24 cellular contexts compared by ENCODE assay signal in genomic region chr7:98902523-98902922, GRCh38. TPM values are rescaled to one million over a fixed set of nuclear protein-coding genes. Genes with fewer than 3 reads are reported as not detected.
"Had no signal": no experiment of that assay in that cellular context is flagged by ENCODE, and none has a peak within 500 bp of the region (broad histone marks: within the 10 kb centered on the region; RNA-seq: fewer than 3 reads in every experiment).

No MANE protein-coding gene starts in this region.

- H3K36me3 ChIP-seq: ovary had no signal

- H3K27me3 Mint-ChIP-seq: activated naive CD8-positive, alpha-beta T cell treated with anti-CD3 and anti-CD28 coated beads for 36 hours; memory B cell; natural killer cell treated with Interleukin-12 subunit alpha and Interleukin-12 subunit beta and Interleukin-15 and Interleukin-18, amount 100 ng/mL, for 72 hours had no signal

- DNase-seq: activated CD4-positive, alpha-beta T cell treated with anti-CD3 and anti-CD28 coated beads, Interleukin-2, amount 50 U/mL, for 4 hours; activated CD8-positive, alpha-beta memory T cell treated with anti-CD3 and anti-CD28 coated beads for 24 hours; activated CD8-positive, alpha-beta memory T cell treated with anti-CD3 and anti-CD28 coated beads, Interleukin-2, amount 50 U/mL, for 4 hours; activated naive CD4-positive, alpha-beta T cell treated with Interleukin-2 at 50 U/mL for 16 hours; activated naive CD8-positive, alpha-beta T cell treated with anti-CD3 and anti-CD28 coated beads for 36 hours; activated T-cell treated with anti-CD3 and anti-CD28 coated beads, Interleukin-2, amount 50 U/mL, for 4 hours; amniotic stem cell; heart left ventricle; islet precursor cell; left cardiac atrium; ovary; spleen; stimulated activated CD4-positive, alpha-beta T cell treated with anti-CD3 and anti-CD28 coated beads, Interleukin-4, amount 100 ng/mL, for 24 hours; stimulated activated naive CD8-positive, alpha-beta T cell treated with anti-CD3 and anti-CD28 coated beads, Interleukin-15, Interleukin-2, amounts not matched to agents 100 U/mL and 50 U/mL, for 24 hours; T-helper 9 cell; thyroid gland had no signal

- H3K4me1 ChIP-seq: prostate gland, spleen, thyroid gland had no signal

- H3K27ac ChIP-seq: coronary artery, epithelial cell of prostate, heart left ventricle, ovary, prostate gland, spleen, thyroid gland had no signal

- H3K27me3 ChIP-seq: heart left ventricle, ovary, spleen, thyroid gland had no signal

- H3K4me3 Mint-ChIP-seq: activated naive CD8-positive, alpha-beta T cell treated with anti-CD3 and anti-CD28 coated beads for 36 hours; activated T-cell treated with anti-CD3 and anti-CD28 coated beads, Interleukin-2, amount 50 U/mL, for 4 hours; memory B cell; natural killer cell treated with Interleukin-12 subunit alpha and Interleukin-12 subunit beta and Interleukin-15 and Interleukin-18, amount 100 ng/mL, for 72 hours; WTC11 had no signal

- H3K9me3 Mint-ChIP-seq: activated naive CD8-positive, alpha-beta T cell treated with anti-CD3 and anti-CD28 coated beads for 36 hours; activated T-cell treated with anti-CD3 and anti-CD28 coated beads, Interleukin-2, amount 50 U/mL, for 4 hours; memory B cell; natural killer cell treated with Interleukin-12 subunit alpha and Interleukin-12 subunit beta and Interleukin-15 and Interleukin-18, amount 100 ng/mL, for 72 hours had no signal

- H3K27ac Mint-ChIP-seq: activated naive CD8-positive, alpha-beta T cell treated with anti-CD3 and anti-CD28 coated beads for 36 hours; memory B cell; natural killer cell treated with Interleukin-12 subunit alpha and Interleukin-12 subunit beta and Interleukin-15 and Interleukin-18, amount 100 ng/mL, for 72 hours; WTC11 had no signal

- H3K4me3 ChIP-seq: coronary artery, heart left ventricle, ovary, prostate gland, spleen, thyroid gland had no signal

- H3K4me1 Mint-ChIP-seq: activated naive CD8-positive, alpha-beta T cell treated with anti-CD3 and anti-CD28 coated beads for 36 hours; memory B cell; WTC11 had no signal

- H3K9me3 ChIP-seq: heart left ventricle, ovary, prostate gland, spleen, thyroid gland had no signal

RNA-seq across cellular contexts. Expression of gene TMEM130, which starts 32.7 kb away (rescaled TPM):
- total RNA-seq: activated naive CD8-positive, alpha-beta T cell treated with anti-CD3 and anti-CD28 coated beads for 36 hours; activated T-cell treated with anti-CD3 and anti-CD28 coated beads, Interleukin-2, amount 50 U/mL, for 4 hours; bronchial epithelial cell; natural killer cell treated with Interleukin-12 subunit alpha and Interleukin-12 subunit beta and Interleukin-15 and Interleukin-18, amount 100 ng/mL, for 72 hours; subcutaneous adipose tissue had no signal
